9 cellular contexts compared by ENCODE assay signal in genomic region chr9:21194867-21195776, GRCh38. TPM values are rescaled to one million over a fixed set of nuclear protein-coding genes. Genes with fewer than 3 reads are reported as not detected.
A peak's percentile ranks its signal among the peaks of the same experiment; 100 is the strongest.
DNase-seq lines count a peak whose midpoint lies in the region; ATAC-seq and TF ChIP-seq lines count a peak whose summit lies in the region.
"Not testable (repeated sequence)": the region's sequence is repeated elsewhere in the genome, so short reads cannot be mapped to it uniquely, and the experiment has no call there.
"Had no signal": no experiment of that assay in that cellular context is flagged by ENCODE, and none has a peak within 500 bp of the region (broad histone marks: within the 10 kb centered on the region; RNA-seq: fewer than 3 reads in every experiment).

No MANE protein-coding gene starts in this region.

- POLR2A ChIA-PET in activated CD4-positive, alpha-beta T cell treated with anti-CD3 and anti-CD28 coated beads for 36 hours (lab: Charles Lee), result not testable (repeated sequence)

- not testable (repeated sequence) for H3K9me3 Mint-ChIP-seq in activated CD4-positive, alpha-beta T cell treated with anti-CD3 and anti-CD28 coated beads for 36 hours (ENCODE audit: low read depth); chondrocyte (ENCODE audit: low read depth)

- intact Hi-C loops in activated CD4-positive, alpha-beta T cell treated with anti-CD3 and anti-CD28 coated beads for 36 hours (cut with DNase I, micrococcal nuclease), result loop anchor here (1.0 to 10.0 kb wide), 6 partner anchors 122 to 594 kb away; no protein-coding TSS in a partner anchor

- CTCF ChIA-PET in activated CD4-positive, alpha-beta T cell treated with anti-CD3 and anti-CD28 coated beads for 36 hours (lab: Charles Lee), result interaction anchor here (0.6 to 1.7 kb wide), 34 partner anchors 9 to 618 kb away, joined by 3 to 9 read pairs (median 4); partner anchors contain the start of gene IFNA16

- not testable (repeated sequence) for H3K4me3 Mint-ChIP-seq in activated CD4-positive, alpha-beta T cell treated with anti-CD3 and anti-CD28 coated beads for 36 hours; chondrocyte (ENCODE audit: unreplicated experiment)

- H3K36me3 Mint-ChIP-seq in activated CD4-positive, alpha-beta T cell treated with anti-CD3 and anti-CD28 coated beads for 36 hours (ENCODE audit: low read depth); chondrocyte (ENCODE audit: low read depth): not testable (repeated sequence)

- TF ChIP-seq CTCF in chondrocyte (IDR thresholded peaks at IDR 0.05), result peak; percentile 77

- not testable (repeated sequence) for H3K4me1 Mint-ChIP-seq in activated CD4-positive, alpha-beta T cell treated with anti-CD3 and anti-CD28 coated beads for 36 hours; chondrocyte (ENCODE audit: low read depth)

- not testable (repeated sequence) for H3K27ac Mint-ChIP-seq in activated CD4-positive, alpha-beta T cell treated with anti-CD3 and anti-CD28 coated beads for 36 hours; chondrocyte (ENCODE audit: unreplicated experiment)

- ATAC-seq in GM19452 (IDR thresholded peaks at IDR 0.05; ENCODE audit: unreplicated experiment), result peak; percentile 98
- peak; percentile 93 for ATAC-seq in HG03045 (IDR thresholded peaks at IDR 0.05; ENCODE audit: unreplicated experiment)
- ATAC-seq in activated CD4-positive, alpha-beta T cell treated with anti-CD3 and anti-CD28 coated beads for 36 hours, result peak; percentile 93

- H3K27me3 Mint-ChIP-seq in activated CD4-positive, alpha-beta T cell treated with anti-CD3 and anti-CD28 coated beads for 36 hours, result not testable (repeated sequence)
- peaks cover 31% of the 10 kb centered on the region for H3K27me3 Mint-ChIP-seq in chondrocyte (ENCODE audit: low read depth)

- DNase-seq in DMS53 treated with DMSO at 0.1 percent for 48 hours (lab: John Stamatoyannopoulos, UW; ENCODE audit: unreplicated experiment), result peak; percentile 10
- DNase-seq in NCI-H1694 (lab: John Stamatoyannopoulos, UW), result peak; percentile 8
- DNase-seq in activated CD4-positive, alpha-beta T cell treated with anti-CD3 and anti-CD28 coated beads for 36 hours, result peak; percentile 58
- not testable (repeated sequence) for DNase-seq in chondrocyte (ENCODE audit: low spot score)
- DNase-seq in left kidney (ENCODE audit: low read depth, low spot score), result peak; percentile 27
- peak; percentile 4 to 10 for DNase-seq in stimulated activated CD8-positive, alpha-beta memory T cell treated with anti-CD3 and anti-CD28 coated beads, Interleukin-15, amount 100 ng/mL, for 48 hours (ENCODE audit: low read depth in 2 of 2)

RNA-seq across cellular contexts. Expression of gene IFNA7, which starts 6.9 kb away (rescaled TPM):
- not detected for total RNA-seq in activated CD4-positive, alpha-beta T cell treated with anti-CD3 and anti-CD28 coated beads for 36 hours
- total RNA-seq in chondrocyte, result not detected in 3 replicates
- total RNA-seq: H4 had no signal

RNA-seq across cellular contexts. Expression of gene IFNA4, which starts 7.7 kb away (rescaled TPM):
- not detected for total RNA-seq in activated CD4-positive, alpha-beta T cell treated with anti-CD3 and anti-CD28 coated beads for 36 hours
- not detected in 3 replicates for total RNA-seq in chondrocyte
- total RNA-seq: H4 had no signal

RNA-seq across cellular contexts. Expression of gene IFNA10, which starts 11.8 kb away (rescaled TPM):
- not detected for total RNA-seq in activated CD4-positive, alpha-beta T cell treated with anti-CD3 and anti-CD28 coated beads for 36 hours
- not detected in 3 replicates for total RNA-seq in chondrocyte
- total RNA-seq: H4 had no signal

RNA-seq across cellular contexts. Expression of gene IFNA16, which starts 22.0 kb away (rescaled TPM):
- total RNA-seq in activated CD4-positive, alpha-beta T cell treated with anti-CD3 and anti-CD28 coated beads for 36 hours, result not detected
- total RNA-seq in chondrocyte, result not detected in 3 replicates
- total RNA-seq: H4 had no signal

RNA-seq across cellular contexts. Expression of gene IFNA21, which starts 28.7 kb away (rescaled TPM):
- total RNA-seq in activated CD4-positive, alpha-beta T cell treated with anti-CD3 and anti-CD28 coated beads for 36 hours, result not detected
- total RNA-seq in chondrocyte, result not detected in 3 replicates
